25 cellular contexts compared by ENCODE assay signal in genomic region chr9:70789086-70789485, GRCh38.
"Had no signal": no experiment of that assay in that cellular context is flagged by ENCODE, and none has a peak within 500 bp of the region (broad histone marks: within the 10 kb centered on the region; RNA-seq: fewer than 3 reads in every experiment).

No MANE protein-coding gene starts in this region.

- H3K4me1 Mint-ChIP-seq: immature natural killer cell; naive thymus-derived CD8-positive, alpha-beta T cell; nephron progenitor cell; stimulated activated naive B cell treated with anti-CD40 and anti-IgM and Interleukin-4, amounts not matched to agents 10 μg/mL and 1 μg/mL and 100 μg/mL, for 72 hours had no signal

- H3K4me3 ChIP-seq: left lung, lower lobe of right lung, neural progenitor cell, psoas muscle, right lobe of liver, smooth muscle cell, stomach, testis, thyroid gland, transverse colon, upper lobe of left lung, vagina had no signal

- H3K27ac Mint-ChIP-seq: immature natural killer cell; naive thymus-derived CD8-positive, alpha-beta T cell; nephron progenitor cell; neural progenitor cell; stimulated activated naive B cell treated with anti-CD40 and anti-IgM and Interleukin-4, amounts not matched to agents 10 μg/mL and 1 μg/mL and 100 μg/mL, for 72 hours had no signal

- H3K36me3 Mint-ChIP-seq: immature natural killer cell; naive thymus-derived CD8-positive, alpha-beta T cell; stimulated activated naive B cell treated with anti-CD40 and anti-IgM and Interleukin-4, amounts not matched to agents 10 μg/mL and 1 μg/mL and 100 μg/mL, for 72 hours had no signal

- H3K27me3 Mint-ChIP-seq: stimulated activated naive B cell treated with anti-CD40 and anti-IgM and Interleukin-4, amounts not matched to agents 10 μg/mL and 1 μg/mL and 100 μg/mL, for 72 hours had no signal

- H3K9me3 Mint-ChIP-seq: naive thymus-derived CD8-positive, alpha-beta T cell; nephron progenitor cell; neural progenitor cell; stimulated activated naive B cell treated with anti-CD40 and anti-IgM and Interleukin-4, amounts not matched to agents 10 μg/mL and 1 μg/mL and 100 μg/mL, for 72 hours had no signal

- DNase-seq: hypothalamus; immature natural killer cell; kidney; left colon; left lung; lower lobe of right lung; mammary epithelial cell; mesenchymal stem cell; naive thymus-derived CD8-positive, alpha-beta T cell; nephron progenitor cell; occipital lobe; psoas muscle; right lobe of liver; stimulated activated CD4-positive, alpha-beta T cell treated with anti-CD3 and anti-CD28 coated beads, Interleukin-2, amount 100 ng/mL, for 24 hours; stimulated activated CD4-positive, alpha-beta T cell treated with anti-CD3 and anti-CD28 coated beads, Interleukin-4, amount 100 ng/mL, for 1 hour; stimulated activated naive B cell treated with anti-CD40 and anti-IgM and Interleukin-4, amounts not matched to agents 10 μg/mL and 1 μg/mL and 100 μg/mL, for 72 hours; stimulated activated naive CD8-positive, alpha-beta T cell treated with anti-CD3 and anti-CD28 coated beads, Interleukin-15, Interleukin-2, amounts not matched to agents 100 U/mL and 50 U/mL, for 24 hours; stomach; testis; thyroid gland; transverse colon; upper lobe of left lung had no signal

- H3K4me3 Mint-ChIP-seq: immature natural killer cell; naive thymus-derived CD8-positive, alpha-beta T cell; nephron progenitor cell; neural progenitor cell; stimulated activated naive B cell treated with anti-CD40 and anti-IgM and Interleukin-4, amounts not matched to agents 10 μg/mL and 1 μg/mL and 100 μg/mL, for 72 hours had no signal
